In the genomic region with DNA sequence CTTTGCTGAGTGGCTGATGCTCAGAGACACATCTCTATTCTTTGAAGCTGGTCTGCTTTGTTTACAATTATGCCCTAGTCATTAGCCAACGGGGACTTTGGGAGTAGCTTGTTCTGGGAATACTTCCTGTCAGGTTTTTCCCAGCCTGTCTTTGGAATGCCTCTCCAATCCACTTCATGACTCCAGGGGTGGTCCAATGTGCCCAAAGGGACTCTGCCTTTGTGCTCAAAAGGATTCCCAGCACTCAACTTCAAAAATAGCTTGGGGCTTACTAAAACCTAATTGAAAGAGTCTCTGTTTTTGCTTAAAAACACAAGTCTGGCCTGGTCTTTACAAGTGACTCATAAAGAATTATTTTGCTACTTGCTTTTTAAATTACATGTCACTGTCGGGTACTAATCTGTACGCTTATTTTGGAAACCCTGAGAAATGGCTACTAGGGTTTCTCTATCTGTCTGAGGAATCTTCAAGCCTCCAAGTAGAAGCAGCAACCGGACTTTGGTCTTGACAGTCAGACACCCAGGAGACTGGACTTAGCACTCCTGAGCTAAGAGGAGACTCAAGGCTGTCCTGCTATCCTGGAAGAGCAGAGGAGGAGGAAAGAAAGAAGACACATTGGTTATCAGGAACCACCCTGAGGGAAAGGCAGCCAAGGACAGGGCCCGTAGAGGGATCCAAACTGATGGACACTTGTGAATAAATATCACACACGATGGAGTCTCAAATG, we compare ENCODE assay signal across 22 cellular contexts. TPM values are rescaled to one million over a fixed set of nuclear protein-coding genes. Genes with fewer than 3 reads are reported as not detected.
A peak's percentile ranks its signal among the peaks of the same experiment; 100 is the strongest.
DNase-seq lines count a peak whose midpoint lies in the region; ATAC-seq and TF ChIP-seq lines count a peak whose summit lies in the region.
"Had no signal": no experiment of that assay in that cellular context is flagged by ENCODE, and none has a peak within 500 bp of the region (broad histone marks: within the 10 kb centered on the region; RNA-seq: fewer than 3 reads in every experiment).

No MANE protein-coding gene starts in this region.

- H4K20me1 ChIP-seq in GM23338 (replicated peaks; ENCODE audit: insufficient read depth) = no peaks in the 10 kb centered on the region
- H4K20me1 ChIP-seq: BLaER1 treated with 17β-estradiol and CSF1 and Interleukin-3, amounts not matched to agents 10 nM and 100 nM had no signal

- no peak for TF ChIP-seq EP300 in suprapubic skin (IDR thresholded peaks at IDR 0.05)

- peak in 1 of 2 experiments; percentile 55 for DNase-seq in Caco-2
- peak; percentile 52 for DNase-seq in GM23338 (ENCODE audit: low spot score)
- peak; percentile 27 for DNase-seq in astrocyte of the spinal cord (ENCODE audit: low read depth, low spot score)
- no peak for DNase-seq in left colon
- DNase-seq in suprapubic skin (ENCODE audit: low spot score in 2 of 2) = no peak
- no peak for DNase-seq in activated CD4-positive, CD25-positive, alpha-beta regulatory T cell (lab: John Stamatoyannopoulos, UW)
- DNase-seq in NCI-H2196 (lab: John Stamatoyannopoulos, UW; ENCODE audit: unreplicated experiment) = no peak
- no peak for DNase-seq in inferior parietal cortex (ENCODE audit: extremely low spot score)
- DNase-seq: activated CD4-positive, CD25-positive, alpha-beta regulatory T cell treated with anti-CD3 and anti-CD28 coated beads, Interleukin-2, amount 50 U/mL, for 72 hours; activated CD8-positive, alpha-beta memory T cell treated with anti-CD3 and anti-CD28 coated beads, Interleukin-2, amount 50 U/mL, for 4 hours; activated naive CD4-positive, alpha-beta T cell treated with Interleukin-2 at 50 U/mL for 16 hours; DND-41; dorsolateral prefrontal cortex; NCI-H1092 treated with DMSO at 0.1 percent for 48 hours; NCI-H526; pancreas; T-helper 1 cell had no signal

- POLR2A ChIA-PET in Caco-2 (lab: Charles Lee) = no interaction called here

- H3K79me2 ChIP-seq in GM23338 (replicated peaks; ENCODE audit: insufficient read depth) = no peaks in the 10 kb centered on the region

- H3K36me3 Mint-ChIP-seq in Caco-2 (ENCODE audit: insufficient read depth, unreplicated experiment) = peaks cover 5% of the 10 kb centered on the region
- H3K36me3 Mint-ChIP-seq in GM23338 (ENCODE audit: low read depth) = no peaks in the 10 kb centered on the region
- H3K36me3 Mint-ChIP-seq: brain, mesothelial cell of epicardium had no signal

- intact Hi-C loops in Caco-2 (cut with micrococcal nuclease; ENCODE audit: unreplicated experiment) (no loop called here), left colon (cut with DNase I, micrococcal nuclease) (no loop called here)

- H3K27me3 ChIP-seq in Caco-2 (replicated peaks; ENCODE audit: control insufficient read depth, insufficient read depth, low read length) = no peaks in the 10 kb centered on the region
- no peaks in the 10 kb centered on the region for H3K27me3 ChIP-seq in GM23338 (ENCODE audit: insufficient read depth)
- H3K27me3 ChIP-seq in suprapubic skin = no peaks in the 10 kb centered on the region
- H3K27me3 ChIP-seq: BLaER1 treated with 17β-estradiol and CSF1 and Interleukin-3, amounts not matched to agents 10 nM and 100 nM; pancreas had no signal

- H3K4me3 ChIP-seq in Caco-2 (ENCODE audit: low read depth, low read length) (no peak overlapping the region), GM23338 (no peak overlapping the region), astrocyte of the spinal cord (ENCODE audit: low read depth, low read length) (no peak overlapping the region), suprapubic skin (no peak overlapping the region)
- H3K4me3 ChIP-seq: BLaER1 treated with 17β-estradiol and CSF1 and Interleukin-3, amounts not matched to agents 10 nM and 100 nM; dorsolateral prefrontal cortex; K562; pancreas had no signal

- in situ Hi-C loops in astrocyte of the spinal cord (cut with HindIII; ENCODE audit: low sequenced_read_pairs) = no loop called here

- TF ChIP-seq CTCF in Caco-2 (IDR thresholded peaks at IDR 0.05; ENCODE audit: insufficient read depth in 1 of 2, low read depth in 1 of 2, low read length in 1 of 2, severe bottlenecking in 1 of 2, unreplicated experiment in 1 of 2) (no peak), GM23338 (conservative IDR thresholded peaks at IDR 0.05; ENCODE audit: low read depth in 2 of 2) (no peak), astrocyte of the spinal cord (IDR thresholded peaks at IDR 0.05; ENCODE audit: low read depth, low read length) (no peak), suprapubic skin (IDR thresholded peaks at IDR 0.05) (no peak)

- H3K27ac ChIP-seq in GM23338 (ENCODE audit: low read depth) (peak overlapping the region; percentile 66; the same call in 1 of the 2 replicates), suprapubic skin (no peak overlapping the region)
- H3K27ac ChIP-seq: BLaER1 treated with 17β-estradiol and CSF1 and Interleukin-3, amounts not matched to agents 10 nM and 100 nM; dorsolateral prefrontal cortex; pancreas had no signal

- no TSS peak for BruUV-seq in Caco-2 (replicated peaks; lab: Mats Ljungman, UMichigan)

- H3K9me3 Mint-ChIP-seq in Caco-2 (ENCODE audit: unreplicated experiment) (peaks cover 11% of the 10 kb centered on the region), GM23338 (no peaks in the 10 kb centered on the region)
- H3K9me3 Mint-ChIP-seq: mesothelial cell of epicardium; stimulated activated naive CD8-positive, alpha-beta T cell treated with anti-CD3 and anti-CD28 coated beads, Interleukin-15, Interleukin-2, amounts not matched to agents 100 ng/mL and 50 ng/mL, for 24 hours had no signal

- H3K27ac Mint-ChIP-seq in Caco-2 (ENCODE audit: unreplicated experiment) (peak overlapping the region; percentile 54), GM23338 (no peak overlapping the region)
- H3K27ac Mint-ChIP-seq: mesothelial cell of epicardium; stimulated activated naive CD8-positive, alpha-beta T cell treated with anti-CD3 and anti-CD28 coated beads, Interleukin-15, Interleukin-2, amounts not matched to agents 100 ng/mL and 50 ng/mL, for 24 hours had no signal

- no peaks in the 10 kb centered on the region for H3K9me3 ChIP-seq in Caco-2
- H3K9me3 ChIP-seq in suprapubic skin = no peaks in the 10 kb centered on the region
- H3K9me3 ChIP-seq: BLaER1 treated with 17β-estradiol and CSF1 and Interleukin-3, amounts not matched to agents 10 nM and 100 nM; pancreas had no signal

- peaks cover 52% of the 10 kb centered on the region for H3K4me1 ChIP-seq in Caco-2
- H3K4me1 ChIP-seq in GM23338 (ENCODE audit: insufficient read depth) = peaks cover 17% of the 10 kb centered on the region; the same call in 1 of the 2 replicates
- no peaks in the 10 kb centered on the region for H3K4me1 ChIP-seq in suprapubic skin
- H3K4me1 ChIP-seq: BLaER1 treated with 17β-estradiol and CSF1 and Interleukin-3, amounts not matched to agents 10 nM and 100 nM had no signal

- H3K4me3 Mint-ChIP-seq in Caco-2 (ENCODE audit: unreplicated experiment) (no peak overlapping the region), GM23338 (no peak overlapping the region)
- H3K4me3 Mint-ChIP-seq: brain; mesothelial cell of epicardium; stimulated activated naive CD8-positive, alpha-beta T cell treated with anti-CD3 and anti-CD28 coated beads, Interleukin-15, Interleukin-2, amounts not matched to agents 100 ng/mL and 50 ng/mL, for 24 hours had no signal

- no peaks in the 10 kb centered on the region for H3K36me3 ChIP-seq in Caco-2 (ENCODE audit: control insufficient read depth, insufficient read depth, low read length)
- H3K36me3 ChIP-seq in GM23338 (ENCODE audit: insufficient read depth) = no peaks in the 10 kb centered on the region
- no peaks in the 10 kb centered on the region for H3K36me3 ChIP-seq in suprapubic skin
- H3K36me3 ChIP-seq: BLaER1 treated with 17β-estradiol and CSF1 and Interleukin-3, amounts not matched to agents 10 nM and 100 nM; pancreas had no signal

- TF ChIP-seq POLR2A in suprapubic skin (IDR thresholded peaks at IDR 0.05) = no peak

- CTCF ChIA-PET in Caco-2 (lab: Charles Lee) = no interaction called here

- H3K4me1 Mint-ChIP-seq in Caco-2 (ENCODE audit: low read depth, unreplicated experiment) = peaks cover 59% of the 10 kb centered on the region
- H3K4me1 Mint-ChIP-seq in GM23338 = peaks cover 29% of the 10 kb centered on the region

- no peaks in the 10 kb centered on the region for H3F3A ChIP-seq in GM23338 (replicated peaks; ENCODE audit: low read depth)

- peak overlapping the region; percentile 78; the same call in 1 of the 2 replicates for H2AFZ ChIP-seq in GM23338

- 67% methylated on average over 6 of the region's 6 CpGs for WGBS in suprapubic skin

- H3K9me2 ChIP-seq in GM23338 (ENCODE audit: insufficient read depth) = peaks cover 8% of the 10 kb centered on the region; the same call in 1 of the 2 replicates

- ATAC-seq in GM23338 (no peak), left colon (peak; percentile 46)
- ATAC-seq: K562, pancreas had no signal

- no peak overlapping the region for H3K4me2 ChIP-seq in GM23338
- H3K4me2 ChIP-seq: BLaER1 treated with 17β-estradiol and CSF1 and Interleukin-3, amounts not matched to agents 10 nM and 100 nM had no signal

- H3K27me3 Mint-ChIP-seq in Caco-2 (ENCODE audit: insufficient read depth, unreplicated experiment) (no peaks in the 10 kb centered on the region), GM23338 (ENCODE audit: insufficient read depth, low read depth, poor library complexity) (peaks cover 5% of the 10 kb centered on the region)
- H3K27me3 Mint-ChIP-seq: stimulated activated naive CD8-positive, alpha-beta T cell treated with anti-CD3 and anti-CD28 coated beads, Interleukin-15, Interleukin-2, amounts not matched to agents 100 ng/mL and 50 ng/mL, for 24 hours had no signal

RNA-seq across cellular contexts. Expression of a gene that starts 20.7 kb away (rescaled TPM):
- total RNA-seq in Caco-2 (2022) (46.2 and 47.2 TPM in 2 replicates), left colon (1 to 10 TPM; 4.9 to 5.8 TPM), suprapubic skin (10 to 100 TPM; 16.4 to 31.2 (median 23.3) TPM)
- 19.3 and 21.6 TPM in 2 replicates for total RNA-seq in GM23338 (2014; rRNA removed; shearing (Covaris generic))
- 11.6 and 11.7 TPM in 2 replicates for polyA plus RNA-seq in GM23338 (2016; fragmentation: Nextera tagmentation; extraction: Ambion mirVana)

Comparison
In these comparisons a context has a peak if more than half of its experiments do, and no peak if none do; other contexts are left out.
1. DNase-seq: peak in GM23338 (single experiment) and astrocyte of the spinal cord (single experiment); none in left colon (0 of 2), suprapubic skin (0 of 2), activated CD4-positive, CD25-positive, alpha-beta regulatory T cell (0 of 4), NCI-H2196 (single experiment) and inferior parietal cortex (single experiment).